Comparison of ENCODE assay signal across 16 cellular contexts in genomic region chr17:50871898-50872297, GRCh38. TPM values are rescaled to one million over a fixed set of nuclear protein-coding genes. Genes with fewer than 3 reads are reported as not detected.
A peak's percentile ranks its signal among the peaks of the same experiment; 100 is the strongest.
DNase-seq lines count a peak whose midpoint lies in the region; ATAC-seq and TF ChIP-seq lines count a peak whose summit lies in the region.
"Had no signal": no experiment of that assay in that cellular context is flagged by ENCODE, and none has a peak within 500 bp of the region (broad histone marks: within the 10 kb centered on the region; RNA-seq: fewer than 3 reads in every experiment).

No MANE protein-coding gene starts in this region.

- H3K36me3 Mint-ChIP-seq in activated CD4-positive, alpha-beta T cell treated with anti-CD3 and anti-CD28 coated beads for 36 hours (ENCODE audit: low read depth) = no peaks in the 10 kb centered on the region
- H3K36me3 Mint-ChIP-seq in CD8-positive, alpha-beta memory T cell = peaks cover 0 to 4% (median 0%) of the 10 kb centered on the region in 3 donors
- H3K36me3 Mint-ChIP-seq in activated naive CD8-positive, alpha-beta T cell treated with anti-CD3 and anti-CD28 coated beads, Interleukin-2, amount 50 U/mL, for 24 hours (ENCODE audit: low read depth) = peaks cover 4% of the 10 kb centered on the region

- H3K27me3 ChIP-seq in CD8-positive, alpha-beta memory T cell (ENCODE audit: insufficient read depth, low read length, poor library complexity, severe bottlenecking) = no peaks in the 10 kb centered on the region
- H3K27me3 ChIP-seq in neutrophil (no peaks in the 10 kb centered on the region), MG63 (no peaks in the 10 kb centered on the region)
- H3K27me3 ChIP-seq: upper lobe of left lung had no signal

- peak overlapping the region; percentile 4 for H3K4me3 ChIP-seq in CD8-positive, alpha-beta memory T cell (ENCODE audit: low read length)
- H3K4me3 ChIP-seq in neutrophil (ENCODE audit: low read depth in 1 of 2, low read length in 1 of 2) = no peak overlapping the region
- H3K4me3 ChIP-seq in MG63 = no peak overlapping the region
- H3K4me3 ChIP-seq: A549, upper lobe of left lung had no signal

- CTCF ChIA-PET in activated CD4-positive, alpha-beta T cell treated with anti-CD3 and anti-CD28 coated beads for 36 hours (lab: Charles Lee) = interaction anchor here (0.7 to 1.2 kb wide), 6 partner anchors 8 to 81 kb away, joined by 3 to 6 read pairs (median 3); no protein-coding TSS in a partner anchor
- CTCF ChIA-PET in CD8-positive, alpha-beta memory T cell (lab: Charles Lee) = interaction anchor here (1.2 to 1.5 kb wide), 2 partner anchors 20 to 40 kb away, joined by 4 to 5 read pairs; no protein-coding TSS in a partner anchor

- no peaks in the 10 kb centered on the region for H3K9me3 ChIP-seq in CD8-positive, alpha-beta memory T cell (ENCODE audit: low read length)
- H3K9me3 ChIP-seq in neutrophil = no peaks in the 10 kb centered on the region
- H3K9me3 ChIP-seq in MG63 = no peaks in the 10 kb centered on the region
- H3K9me3 ChIP-seq: A549, upper lobe of left lung had no signal

- DNase-seq in activated CD4-positive, alpha-beta T cell treated with anti-CD3 and anti-CD28 coated beads for 36 hours = no peak
- DNase-seq in activated CD4-positive, alpha-beta T cell treated with anti-CD3 and anti-CD28 coated beads, Interleukin-2, amount 50 U/mL, for 4 hours = no peak
- peak in 1 of 5 donors; percentile 21 for DNase-seq in CD8-positive, alpha-beta memory T cell
- no peak for DNase-seq in activated naive CD8-positive, alpha-beta T cell treated with anti-CD3 and anti-CD28 coated beads, Interleukin-2, amount 50 U/mL, for 24 hours
- no peak for DNase-seq in MG63
- DNase-seq in NAMALWA (ENCODE audit: low spot score) = no peak
- DNase-seq: activated CD4-positive, alpha-beta T cell treated with anti-CD3 and anti-CD28 coated beads for 1 hour; cerebellar nuclear complex; glutamatergic neuron; NCI-H510A; upper lobe of left lung had no signal

- H3K36me3 ChIP-seq in CD8-positive, alpha-beta memory T cell (ENCODE audit: insufficient read depth, low read length) = no peaks in the 10 kb centered on the region
- H3K36me3 ChIP-seq in neutrophil (no peaks in the 10 kb centered on the region), MG63 (no peaks in the 10 kb centered on the region)
- H3K36me3 ChIP-seq: upper lobe of left lung had no signal

- H3K27ac Mint-ChIP-seq in activated CD4-positive, alpha-beta T cell treated with anti-CD3 and anti-CD28 coated beads for 36 hours = peak overlapping the region; percentile 26
- H3K27ac Mint-ChIP-seq in CD8-positive, alpha-beta memory T cell = peak overlapping the region in 7 of 8 donors; percentile 5 to 96 (median 78)
- peak overlapping the region; percentile 42 for H3K27ac Mint-ChIP-seq in activated naive CD8-positive, alpha-beta T cell treated with anti-CD3 and anti-CD28 coated beads, Interleukin-2, amount 50 U/mL, for 24 hours

- H3K9me3 Mint-ChIP-seq in activated CD4-positive, alpha-beta T cell treated with anti-CD3 and anti-CD28 coated beads for 36 hours (ENCODE audit: low read depth) = no peaks in the 10 kb centered on the region
- H3K9me3 Mint-ChIP-seq in CD8-positive, alpha-beta memory T cell = no peaks in the 10 kb centered on the region
- H3K9me3 Mint-ChIP-seq in activated naive CD8-positive, alpha-beta T cell treated with anti-CD3 and anti-CD28 coated beads, Interleukin-2, amount 50 U/mL, for 24 hours = no peaks in the 10 kb centered on the region

- ATAC-seq in activated CD4-positive, alpha-beta T cell treated with anti-CD3 and anti-CD28 coated beads for 36 hours = no peak
- no peak for ATAC-seq in activated naive CD8-positive, alpha-beta T cell treated with anti-CD3 and anti-CD28 coated beads, Interleukin-2, amount 50 U/mL, for 24 hours
- ATAC-seq in GM19397 (IDR thresholded peaks at IDR 0.05; ENCODE audit: unreplicated experiment) = no peak
- ATAC-seq: A549 had no signal

- no peak overlapping the region for H3K4me3 Mint-ChIP-seq in activated CD4-positive, alpha-beta T cell treated with anti-CD3 and anti-CD28 coated beads for 36 hours
- peak overlapping the region; percentile 63 to 84 (median 73) for H3K4me3 Mint-ChIP-seq in CD8-positive, alpha-beta memory T cell
- H3K4me3 Mint-ChIP-seq in activated naive CD8-positive, alpha-beta T cell treated with anti-CD3 and anti-CD28 coated beads, Interleukin-2, amount 50 U/mL, for 24 hours = peak overlapping the region; percentile 56

- peaks cover 52% of the 10 kb centered on the region for H3K4me1 ChIP-seq in CD8-positive, alpha-beta memory T cell (ENCODE audit: insufficient read depth, low read length)
- H3K4me1 ChIP-seq in neutrophil (ENCODE audit: control insufficient read depth in 1 of 2, insufficient read depth in 1 of 2, low read depth in 1 of 2, low read length in 1 of 2) = peaks cover 46 to 50% of the 10 kb centered on the region in 2 experiments

- no peaks in the 10 kb centered on the region for H3K27me3 Mint-ChIP-seq in activated CD4-positive, alpha-beta T cell treated with anti-CD3 and anti-CD28 coated beads for 36 hours
- peaks cover 1 to 4% of the 10 kb centered on the region in 2 donors for H3K27me3 Mint-ChIP-seq in CD8-positive, alpha-beta memory T cell
- peaks cover 3% of the 10 kb centered on the region for H3K27me3 Mint-ChIP-seq in activated naive CD8-positive, alpha-beta T cell treated with anti-CD3 and anti-CD28 coated beads, Interleukin-2, amount 50 U/mL, for 24 hours

- peaks cover 42% of the 10 kb centered on the region for H3K4me1 Mint-ChIP-seq in activated CD4-positive, alpha-beta T cell treated with anti-CD3 and anti-CD28 coated beads for 36 hours
- H3K4me1 Mint-ChIP-seq in CD8-positive, alpha-beta memory T cell = peaks cover 48 to 61% (median 55%) of the 10 kb centered on the region in 3 donors
- H3K4me1 Mint-ChIP-seq in activated naive CD8-positive, alpha-beta T cell treated with anti-CD3 and anti-CD28 coated beads, Interleukin-2, amount 50 U/mL, for 24 hours = peaks cover 53% of the 10 kb centered on the region

- POLR2A ChIA-PET in activated CD4-positive, alpha-beta T cell treated with anti-CD3 and anti-CD28 coated beads for 36 hours (lab: Charles Lee) = interaction anchor here (0.7 kb wide), 1 partner anchor 558 kb away, joined by 4 read pairs; no protein-coding TSS in a partner anchor
- POLR2A ChIA-PET in CD8-positive, alpha-beta memory T cell (lab: Charles Lee) = interaction anchor here (0.6 to 1.4 kb wide), 2 partner anchors 11 to 17 kb away, joined by 4 to 6 read pairs; no protein-coding TSS in a partner anchor

- no peak overlapping the region for H3K27ac ChIP-seq in CD8-positive, alpha-beta memory T cell (ENCODE audit: low read depth, low read length)
- peak overlapping the region; percentile 59 for H3K27ac ChIP-seq in neutrophil
- H3K27ac ChIP-seq: A549, epithelial cell of prostate, upper lobe of left lung had no signal

- TF ChIP-seq CTCF in neutrophil (IDR thresholded peaks at IDR 0.05) = no peak

- intact Hi-C loops in activated CD4-positive, alpha-beta T cell treated with anti-CD3 and anti-CD28 coated beads for 36 hours (cut with DNase I, micrococcal nuclease) = loop anchor here in 1 of 2 experiments (1.0 kb wide), 1 partner anchor 38 kb away; no protein-coding TSS in a partner anchor

RNA-seq across cellular contexts. Expression of gene TOB1, which starts 5.7 kb away (rescaled TPM):
- total RNA-seq in activated CD4-positive, alpha-beta T cell treated with anti-CD3 and anti-CD28 coated beads for 36 hours = 10 to 100 TPM; 31.3 to 43.0 TPM
- 10 to 100 TPM; 32.6 to 34.5 TPM for total RNA-seq in CD8-positive, alpha-beta memory T cell
- polyA plus RNA-seq in CD8-positive, alpha-beta memory T cell = 53.4 TPM
- total RNA-seq in MG63 (2014; rRNA removed; shearing (Covaris generic); ENCODE audit: low replicate concordance) = 16.0 and 17.5 TPM in 2 replicates

RNA-seq across cellular contexts. Expression of gene WFIKKN2, which starts 36.5 kb away (rescaled TPM):
- not detected for total RNA-seq in activated CD4-positive, alpha-beta T cell treated with anti-CD3 and anti-CD28 coated beads for 36 hours
- not detected for total RNA-seq in CD8-positive, alpha-beta memory T cell
- polyA plus RNA-seq in CD8-positive, alpha-beta memory T cell = not detected
- not detected in 2 replicates for total RNA-seq in MG63 (2014; rRNA removed; shearing (Covaris generic); ENCODE audit: low replicate concordance)
- total RNA-seq: kidney epithelial cell had no signal
- polyA plus RNA-seq: A549 had no signal

Comparison
In these comparisons a context has a peak if more than half of its experiments do, and no peak if none do; other contexts are left out.
1. H3K27ac Mint-ChIP-seq: peak in every context shown above with its lines; median percentile 78 in CD8-positive, alpha-beta memory T cell; 42 in activated naive CD8-positive, alpha-beta T cell treated with anti-CD3 and anti-CD28 coated beads, Interleukin-2, amount 50 U/mL, for 24 hours; 26 in activated CD4-positive, alpha-beta T cell treated with anti-CD3 and anti-CD28 coated beads for 36 hours.